9 cellular contexts compared by ENCODE assay signal in genomic region chr17:77140166-77140877, GRCh38. TPM values are rescaled to one million over a fixed set of nuclear protein-coding genes. Genes with fewer than 3 reads are reported as not detected.
DNase-seq lines count a peak whose midpoint lies in the region; ATAC-seq, FAIRE-seq and TF ChIP-seq lines count a peak whose summit lies in the region.
"Had no signal": no experiment of that assay in that cellular context is flagged by ENCODE, and none has a peak within 500 bp of the region (broad histone marks: within the 10 kb centered on the region; RNA-seq: fewer than 3 reads in every experiment).

No MANE protein-coding gene starts in this region.

- H3K36me3 ChIP-seq in kidney (ENCODE audit: control insufficient read depth in 1 of 2, insufficient read depth in 2 of 2, low read length in 2 of 2), result peaks cover 7 to 14% of the 10 kb centered on the region in 2 donors

- peak; percentile 85 for ATAC-seq in GM19025 (IDR thresholded peaks at IDR 0.05; ENCODE audit: low read depth, unreplicated experiment)
- peak; percentile 80 for ATAC-seq in HG03280 (IDR thresholded peaks at IDR 0.05; ENCODE audit: unreplicated experiment)
- peak; percentile 79 to 83 for ATAC-seq in activated CD4-positive, CD25-positive, alpha-beta regulatory T cell treated with anti-CD3 and anti-CD28 coated beads, Interleukin-2, amount 50 U/mL, for 24 hours

- no peaks in the 10 kb centered on the region for H3K9me3 ChIP-seq in kidney (ENCODE audit: control insufficient read depth in 1 of 2, low read length in 2 of 2)

- TF ChIP-seq CTCF in kidney (IDR thresholded peaks at IDR 0.05; ENCODE audit: borderline replicate concordance, extremely low read depth, insufficient read depth), result no peak

- H3K9ac ChIP-seq in kidney (ENCODE audit: low read length in 2 of 2), result peak overlapping the region; percentile 30 to 91

- intact Hi-C loops in kidney (cut with DNase I), result no loop called here

- no peak for FAIRE-seq in kidney (lab: Jason Lieb, UNC)
- FAIRE-seq: colon had no signal

- DNase-seq in AG20443 (ENCODE audit: low spot score), result peak; percentile 100
- DNase-seq in NCI-H345 treated with DMSO at 0.1 percent for 48 hours (lab: John Stamatoyannopoulos, UW; ENCODE audit: unreplicated experiment), result peak; percentile 98
- DNase-seq in cerebellar cortex (ENCODE audit: low spot score), result peak; percentile 98
- DNase-seq in kidney, result peak; percentile 100
- peak; percentile 99 for DNase-seq in stimulated activated CD4-positive, alpha-beta T cell treated with anti-CD3 and anti-CD28 coated beads, Interleukin-15, amount 100 ng/mL, for 1 hour (ENCODE audit: low read depth in 1 of 2, low spot score in 1 of 2)

- peak overlapping the region; percentile 92 to 96 for H3K27ac ChIP-seq in kidney (ENCODE audit: low read depth in 2 of 2, low read length in 2 of 2)

- peaks cover 9 to 10% of the 10 kb centered on the region in 2 donors for H3K4me1 ChIP-seq in kidney (ENCODE audit: control insufficient read depth in 1 of 2, insufficient read depth in 1 of 2, low read depth in 1 of 2, low read length in 2 of 2)

- H3K4me3 ChIP-seq in kidney (ENCODE audit: low read length in 2 of 2), result peak overlapping the region; percentile 8 to 64

RNA-seq across cellular contexts. Expression of gene SEC14L1, which starts 0.4 kb away (rescaled TPM):
- total RNA-seq in kidney, result 157 TPM
- 49.2 TPM for polyA plus RNA-seq in kidney (ENCODE audit: insufficient read depth, low read depth, low replicate concordance)

Comparison
In these comparisons a context has a peak if more than half of its experiments do, and no peak if none do; other contexts are left out.
1. Peak in every context shown above with its lines: DNase-seq, ATAC-seq, H3K4me3 ChIP-seq and H3K27ac ChIP-seq.